ENCODE assay signal across 11 cellular contexts in genomic region chr6:49453221-49453620, GRCh38. TPM values are rescaled to one million over a fixed set of nuclear protein-coding genes. Genes with fewer than 3 reads are reported as not detected.
DNase-seq lines count a peak whose midpoint lies in the region; ATAC-seq, FAIRE-seq and TF ChIP-seq lines count a peak whose summit lies in the region.
"Had no signal": no experiment of that assay in that cellular context is flagged by ENCODE, and none has a peak within 500 bp of the region (broad histone marks: within the 10 kb centered on the region; RNA-seq: fewer than 3 reads in every experiment).

No MANE protein-coding gene starts in this region.

- peaks cover 6% of the 10 kb centered on the region for H3F3A ChIP-seq in SK-N-SH (replicated peaks; ENCODE audit: insufficient read depth)

- no peaks in the 10 kb centered on the region for H3K27me3 ChIP-seq in SK-N-SH (ENCODE audit: insufficient read depth)
- no peaks in the 10 kb centered on the region for H3K27me3 ChIP-seq in hepatocyte

- no peak overlapping the region for H3K9ac ChIP-seq in SK-N-SH

- H3K4me3 ChIP-seq in GM12864 (ENCODE audit: low read depth, low read length) (no peak overlapping the region), SK-N-SH (ENCODE audit: low read depth in 2 of 2, low read length in 1 of 2) (no peak overlapping the region), hepatocyte (no peak overlapping the region)

- no peaks in the 10 kb centered on the region for H4K20me1 ChIP-seq in SK-N-SH (ENCODE audit: insufficient read depth)
- H4K20me1 ChIP-seq in hepatocyte (ENCODE audit: insufficient read depth, poor library complexity, severe bottlenecking) = no peaks in the 10 kb centered on the region

- FAIRE-seq in GM12891 (lab: Jason Lieb, UNC) = no peak
- FAIRE-seq: HTR-8/SVneo had no signal

- H3K36me3 ChIP-seq in SK-N-SH (replicated peaks in 1 of 2; ENCODE audit: control insufficient read depth in 1 of 2, insufficient read depth in 2 of 2, low read length in 1 of 2) (peaks cover 64 to 65% of the 10 kb centered on the region in 2 experiments), hepatocyte (replicated peaks; ENCODE audit: insufficient read depth, low read depth) (no peaks in the 10 kb centered on the region)

- H2AFZ ChIP-seq in SK-N-SH (ENCODE audit: low read depth) (no peak overlapping the region), hepatocyte (no peak overlapping the region)

- 88% methylated on average over 2 of the region's 2 CpGs for WGBS in SK-N-SH (ENCODE audit: low lambda C conversion rate)
- 85% methylated on average over 2 of the region's 2 CpGs for WGBS in hepatocyte (ENCODE audit: low lambda C conversion rate, missing lambda C conversion rate)

- DNase-seq in AG08395 (ENCODE audit: low spot score) (peak; percentile 7), GM12864 (ENCODE audit: low read depth) (no peak), SK-N-SH (no peak), hepatocyte (ENCODE audit: low spot score) (peak; percentile 8), A172 (ENCODE audit: low spot score) (no peak), GM12891 (ENCODE audit: insufficient read length, low spot score) (no peak)
- DNase-seq in effector CD4-positive, alpha-beta T cell = no peak
- DNase-seq: effector CD8-positive, alpha-beta T cell; stimulated activated CD4-positive, alpha-beta T cell treated with anti-CD3 and anti-CD28 coated beads, Interleukin-4, amount 100 ng/mL, for 4 hours had no signal

- TF ChIP-seq POLR2A in GM12891 (IDR thresholded peaks at IDR 0.05; ENCODE audit: low read depth, low read length) = no peak

- H3K4me1 ChIP-seq in SK-N-SH (ENCODE audit: control insufficient read depth in 1 of 2, insufficient read depth in 2 of 2, low read depth in 1 of 2, low read length in 1 of 2) = no peaks in the 10 kb centered on the region
- no peaks in the 10 kb centered on the region for H3K4me1 ChIP-seq in hepatocyte (ENCODE audit: insufficient read depth)

- TF ChIP-seq RAD21 in SK-N-SH (IDR thresholded peaks at IDR 0.05; ENCODE audit: low read length) = no peak

- H3K4me2 ChIP-seq in SK-N-SH (no peak overlapping the region), hepatocyte (no peak overlapping the region)

- CTCF ChIA-PET in SK-N-SH (lab: Yijun Ruan, JAX) = interaction anchor here (0.8 to 1.6 kb wide), 3 partner anchors 12 to 43 kb away, joined by 3 to 4 read pairs (median 3); no protein-coding TSS in a partner anchor

- TF ChIP-seq EP300 in SK-N-SH (IDR thresholded peaks at IDR 0.05; ENCODE audit: borderline replicate concordance in 1 of 2, low read depth in 1 of 2, low read length in 1 of 2) = no peak

- POLR2A ChIA-PET in SK-N-SH (lab: Yijun Ruan, JAX) = no interaction called here

- H3K9me3 ChIP-seq in SK-N-SH (no peaks in the 10 kb centered on the region), hepatocyte (ENCODE audit: low read depth) (no peaks in the 10 kb centered on the region)

- no peak for ATAC-seq in GM19463 (IDR thresholded peaks at IDR 0.05; ENCODE audit: unreplicated experiment)

- no peaks in the 10 kb centered on the region for H3K9me2 ChIP-seq in SK-N-SH
- H3K9me2 ChIP-seq in hepatocyte (replicated peaks; ENCODE audit: insufficient read depth) = no peaks in the 10 kb centered on the region

- H3K79me2 ChIP-seq in SK-N-SH (ENCODE audit: insufficient read depth) (no peaks in the 10 kb centered on the region), hepatocyte (no peaks in the 10 kb centered on the region)

- TF ChIP-seq CTCF in GM12864 (IDR thresholded peaks at IDR 0.05; ENCODE audit: low read depth, low read length, missing control alignments) (peak; percentile 19), SK-N-SH (IDR thresholded peaks at IDR 0.05) (peak; percentile 53), hepatocyte (IDR thresholded peaks at IDR 0.05; ENCODE audit: poor library complexity) (peak; percentile 54)

- H3K27ac ChIP-seq in SK-N-SH (ENCODE audit: low read depth in 2 of 2, low read length in 1 of 2) (no peak overlapping the region), hepatocyte (no peak overlapping the region)

TF ChIP-seq in SK-N-SH, 30 proteins besides CTCF, POLR2A, EP300 and RAD21 (continues in another document):
- TF ChIP-seq NFIC (IDR thresholded peaks at IDR 0.05; ENCODE audit: borderline replicate concordance) (no peak), JUND (IDR thresholded peaks at IDR 0.05) (no peak), FOXJ3 (CRISPR knock-in tag; IDR thresholded peaks at IDR 0.05) (no peak), IRF3 (IDR thresholded peaks at IDR 0.05; ENCODE audit: low read depth, low read length) (no peak), FOSL2 (IDR thresholded peaks at IDR 0.05; ENCODE audit: borderline replicate concordance, low read depth) (no peak), RCOR1 (IDR thresholded peaks at IDR 0.05; ENCODE audit: low read length) (no peak), RXRA (IDR thresholded peaks at IDR 0.05; ENCODE audit: borderline replicate concordance, low read depth) (no peak), USF2 (IDR thresholded peaks at IDR 0.05; ENCODE audit: borderline replicate concordance, low read depth, low read length) (no peak), TEAD4 (IDR thresholded peaks at IDR 0.05; ENCODE audit: borderline replicate concordance, insufficient read depth) (no peak), YY1 (IDR thresholded peaks at IDR 0.05; ENCODE audit: low read depth) (no peak)

TF ChIP-seq in GM12891, 5 proteins besides CTCF, POLR2A, EP300 and RAD21:
- TF ChIP-seq PAX5 (IDR thresholded peaks at IDR 0.05; ENCODE audit: insufficient read depth, low read length, severe bottlenecking) (no peak), POU2F2 (IDR thresholded peaks at IDR 0.05; ENCODE audit: low read depth, low read length) (no peak), SPI1 (IDR thresholded peaks at IDR 0.05; ENCODE audit: low read depth, low read length) (no peak), TAF1 (IDR thresholded peaks at IDR 0.05; ENCODE audit: low read depth, low read length) (no peak), POLR2AphosphoS5 (IDR thresholded peaks at IDR 0.05; ENCODE audit: low read depth, low read length) (no peak)

RNA-seq across cellular contexts. Expression of gene MMUT, which starts 9.8 kb away (rescaled TPM):
- 6.7 and 9.6 TPM in 2 replicates for polyA plus RNA-seq in SK-N-SH (2012; rRNA removed)
- 9.6 and 10.0 TPM in 2 replicates for polyA plus RNA-seq in SK-N-SH (2012; cell fraction: cytosol; rRNA removed)
- polyA plus RNA-seq in SK-N-SH (2012; cell fraction: nucleus; rRNA removed) = 3.7 and 8.0 TPM in 2 replicates
- total RNA-seq in hepatocyte = 33.0 and 35.3 TPM in 2 replicates
- polyA plus RNA-seq in hepatocyte = 21.0 and 27.9 TPM in 2 replicates
- total RNA-seq in A172 (2014; rRNA removed; shearing (Covaris generic)) = 9.0 and 10.1 TPM in 2 replicates
- 8.6 TPM for polyA plus RNA-seq in GM12891 (2012; ENCODE audit: low read depth, missing spikeins)

RNA-seq across cellular contexts. Expression of gene CENPQ, which starts 9.9 kb away (rescaled TPM):
- 2.5 and 3.0 TPM in 2 replicates for polyA plus RNA-seq in SK-N-SH (2012; rRNA removed)
- 4.9 and 6.6 TPM in 2 replicates for polyA plus RNA-seq in SK-N-SH (2012; cell fraction: cytosol; rRNA removed)
- 0.79 and 1.9 TPM in 2 replicates for polyA plus RNA-seq in SK-N-SH (2012; cell fraction: nucleus; rRNA removed)
- total RNA-seq in hepatocyte = 4.1 and 5.0 TPM in 2 replicates
- 4.4 and 4.5 TPM in 2 replicates for polyA plus RNA-seq in hepatocyte
- 26.0 and 32.8 TPM in 2 replicates for total RNA-seq in A172 (2014; rRNA removed; shearing (Covaris generic))
- 7.4 TPM for polyA plus RNA-seq in GM12891 (2012; ENCODE audit: low read depth, missing spikeins)

RNA-seq across cellular contexts. Expression of gene GLYATL3, which starts 46.5 kb away (rescaled TPM):
- polyA plus RNA-seq in SK-N-SH (2012; rRNA removed) (not detected in 2 replicates), hepatocyte (not detected in 2 replicates)
- not detected in 2 replicates for polyA plus RNA-seq in SK-N-SH (2012; cell fraction: cytosol; rRNA removed)
- not detected in 2 replicates for polyA plus RNA-seq in SK-N-SH (2012; cell fraction: nucleus; rRNA removed)
- total RNA-seq in hepatocyte = 0.64 TPM in 1 of 2 replicates, not detected in the other
- not detected in 2 replicates for total RNA-seq in A172 (2014; rRNA removed; shearing (Covaris generic))
- not detected for polyA plus RNA-seq in GM12891 (2012; ENCODE audit: low read depth, missing spikeins)

Comparison
In these comparisons a context has a peak if more than half of its experiments do, and no peak if none do; other contexts are left out.
1. DNase-seq: peak in AG08395 (single experiment) and hepatocyte (single experiment); none in GM12864 (single experiment), SK-N-SH (single experiment), effector CD4-positive, alpha-beta T cell (single experiment), A172 (single experiment) and GM12891 (single experiment).
2. Peak in every context shown above with its lines, with median percentiles within 50 percentile points of each other: CTCF ChIP-seq.